Comparison of ENCODE assay signal across 10 cellular contexts in genomic region chr20:14406495-14406894, GRCh38.
DNase-seq lines count a peak whose midpoint lies in the region; ATAC-seq lines count a peak whose summit lies in the region.
"Had no signal": no experiment of that assay in that cellular context is flagged by ENCODE, and none has a peak within 500 bp of the region (broad histone marks: within the 10 kb centered on the region; RNA-seq: fewer than 3 reads in every experiment).

No MANE protein-coding gene starts in this region.

- H3K9ac ChIP-seq in HUES6 (ENCODE audit: low read length): no peak overlapping the region

- ATAC-seq in GM21619 (IDR thresholded peaks at IDR 0.05; ENCODE audit: unreplicated experiment): peak; percentile 68

- no peak overlapping the region for H3K4me3 ChIP-seq in HUES6 (ENCODE audit: low read depth, low read length)
- H3K4me3 ChIP-seq: upper lobe of left lung had no signal

- DNase-seq in ACHN: peak; percentile 73
- peak; percentile 64 for DNase-seq in epithelial cell of prostate (ENCODE audit: low read depth, low spot score)
- DNase-seq in NCI-H1417 (lab: John Stamatoyannopoulos, UW): no peak
- DNase-seq in NCI-H1694 (lab: John Stamatoyannopoulos, UW): no peak
- DNase-seq in mesenteric fat pad (ENCODE audit: low spot score): no peak
- DNase-seq in NCI-H2227 (lab: John Stamatoyannopoulos, UW; ENCODE audit: unreplicated experiment): no peak
- DNase-seq: SIG-M5, upper lobe of left lung had no signal

- no peaks in the 10 kb centered on the region for H3K36me3 ChIP-seq in HUES6 (ENCODE audit: control insufficient read depth, insufficient read depth, low read length)
- H3K36me3 ChIP-seq: upper lobe of left lung had no signal

- peak overlapping the region; percentile 68; the same call in 1 of the 2 replicates for H3K27ac ChIP-seq in HUES6 (ENCODE audit: low read depth, low read length)
- H3K27ac ChIP-seq in epithelial cell of prostate: peak overlapping the region; percentile 41
- H3K27ac ChIP-seq: upper lobe of left lung had no signal

- in situ Hi-C loops in ACHN (cut with HindIII; ENCODE audit: low pct_ligation_motif_present, low pct_unique_long_range_greater_than_20kb, low sequenced_read_pairs): no loop called here

- H3K9me3 ChIP-seq in HUES6 (ENCODE audit: control insufficient read depth, insufficient read depth, low read depth, low read length): no peaks in the 10 kb centered on the region
- H3K9me3 ChIP-seq: upper lobe of left lung had no signal

- peaks cover 4% of the 10 kb centered on the region; the same call in 1 of the 2 replicates for H3K27me3 ChIP-seq in HUES6 (ENCODE audit: control insufficient read depth, insufficient read depth, low read length)
- H3K27me3 ChIP-seq: upper lobe of left lung had no signal

- peaks cover 20% of the 10 kb centered on the region for H3K4me1 ChIP-seq in HUES6 (ENCODE audit: control insufficient read depth, insufficient read depth, low read length)

Comparison
In these comparisons a context has a peak if more than half of its experiments do, and no peak if none do; other contexts are left out.
1. DNase-seq: peak in ACHN (single experiment) and epithelial cell of prostate (single experiment); none in NCI-H1417 (0 of 3), NCI-H1694 (single experiment), mesenteric fat pad (single experiment) and NCI-H2227 (single experiment).